ENCODE assay signal across 11 cellular contexts in genomic region chr12:120760349-120761245, GRCh38. TPM values are rescaled to one million over a fixed set of nuclear protein-coding genes. Genes with fewer than 3 reads are reported as not detected.
DNase-seq lines count a peak whose midpoint lies in the region; ATAC-seq and TF ChIP-seq lines count a peak whose summit lies in the region.
"Had no signal": no experiment of that assay in that cellular context is flagged by ENCODE, and none has a peak within 500 bp of the region (broad histone marks: within the 10 kb centered on the region; RNA-seq: fewer than 3 reads in every experiment).

No MANE protein-coding gene starts in this region.

- peaks cover 45% of the 10 kb centered on the region for H3K36me3 Mint-ChIP-seq in stimulated activated memory B cell treated with anti-CD40 and anti-IgM and Interleukin-4, amounts not matched to agents 10 μg/mL and 1 μg/mL and 100 μg/mL, for 72 hours

- no peak for ATAC-seq in stimulated activated memory B cell treated with anti-CD40 and anti-IgM and Interleukin-4, amounts not matched to agents 10 μg/mL and 1 μg/mL and 100 μg/mL, for 72 hours
- no peak for ATAC-seq in GM19452 (IDR thresholded peaks at IDR 0.05; ENCODE audit: unreplicated experiment)

- DNase-seq in DMS79 (lab: John Stamatoyannopoulos, UW) (peak; percentile 52), dorsolateral prefrontal cortex (no peak), GM23248 (no peak), RPMI8226 (no peak)
- DNase-seq: activated CD4-positive, CD25-positive, alpha-beta regulatory T cell; NCI-H1694 had no signal

- H2AFZ ChIP-seq in OCI-LY1 (ENCODE audit: low read length) (no peak overlapping the region), neural cell (ENCODE audit: low read depth, low read length) (no peak overlapping the region), GM23248 (no peak overlapping the region)

- no peak for TF ChIP-seq EP300 in neural cell (conservative IDR thresholded peaks at IDR 0.05; ENCODE audit: poor library complexity, severe bottlenecking)

- no peak for TF ChIP-seq RAD21 in neural cell (conservative IDR thresholded peaks at IDR 0.05)

- H3K9ac ChIP-seq in OCI-LY1 (ENCODE audit: low read length) (no peak overlapping the region), neural cell (ENCODE audit: low read length) (no peak overlapping the region), GM23248 (no peak overlapping the region)

- H3K27ac Mint-ChIP-seq in stimulated activated memory B cell treated with anti-CD40 and anti-IgM and Interleukin-4, amounts not matched to agents 10 μg/mL and 1 μg/mL and 100 μg/mL, for 72 hours: no peak overlapping the region
- H3K27ac Mint-ChIP-seq: HFFc6 had no signal

- no peaks in the 10 kb centered on the region for H3K79me2 ChIP-seq in OCI-LY1 (ENCODE audit: insufficient read depth, low read length)
- H3K79me2 ChIP-seq in neural cell (replicated peaks; ENCODE audit: insufficient read depth, low read length): no peaks in the 10 kb centered on the region
- no peaks in the 10 kb centered on the region for H3K79me2 ChIP-seq in GM23248 (ENCODE audit: insufficient read depth)

- H3K4me1 Mint-ChIP-seq in stimulated activated memory B cell treated with anti-CD40 and anti-IgM and Interleukin-4, amounts not matched to agents 10 μg/mL and 1 μg/mL and 100 μg/mL, for 72 hours: no peaks in the 10 kb centered on the region

- H3K9me2 ChIP-seq in OCI-LY1 (ENCODE audit: low read depth, low read length) (no peaks in the 10 kb centered on the region), neural cell (ENCODE audit: insufficient read depth, low read length) (no peaks in the 10 kb centered on the region), GM23248 (ENCODE audit: insufficient read depth) (no peaks in the 10 kb centered on the region)

- H4K20me1 ChIP-seq in OCI-LY1 (ENCODE audit: insufficient read depth, low read length): no peaks in the 10 kb centered on the region
- no peaks in the 10 kb centered on the region for H4K20me1 ChIP-seq in neural cell (ENCODE audit: insufficient read depth)
- H4K20me1 ChIP-seq in GM23248 (ENCODE audit: insufficient read depth): no peaks in the 10 kb centered on the region

- H3K4me1 ChIP-seq in OCI-LY1 (ENCODE audit: insufficient read depth, low read length, severe bottlenecking): peaks cover 17% of the 10 kb centered on the region
- no peaks in the 10 kb centered on the region for H3K4me1 ChIP-seq in GM23248 (ENCODE audit: insufficient read depth)

- in situ Hi-C loops in GM23248 (cut with MboI): no loop called here

- WGBS in GM23248 (ENCODE audit: low coverage in 1 of 2, low lambda C conversion rate in 2 of 2, missing lambda C conversion rate in 2 of 2), 2 experiments: 94 to 95% methylated on average over 20 of the region's 20 CpGs

- intact Hi-C loops in dorsolateral prefrontal cortex (cut with DNase I): loop anchor here in 1 of 2 donors (5.0 kb wide), 1 partner anchor 142 kb away; the partner anchor contains the start of gene SPPL3

- H3K4me2 ChIP-seq in OCI-LY1 (ENCODE audit: low read length) (no peak overlapping the region), neural cell (ENCODE audit: low read length) (no peak overlapping the region), GM23248 (ENCODE audit: unreplicated experiment) (no peak overlapping the region)

- peak overlapping the region; percentile 11 for H3K27ac ChIP-seq in OCI-LY1 (ENCODE audit: low read depth, low read length, poor library complexity, severe bottlenecking)
- H3K27ac ChIP-seq in dorsolateral prefrontal cortex: peak overlapping the region in 56 of 59 donors; percentile 3 to 87 (median 72)
- no peak overlapping the region for H3K27ac ChIP-seq in neural cell (ENCODE audit: low read length)
- no peak overlapping the region for H3K27ac ChIP-seq in GM23248

- H3K4me3 ChIP-seq in OCI-LY1 (ENCODE audit: low read depth, low read length, poor library complexity, severe bottlenecking) (no peak overlapping the region), dorsolateral prefrontal cortex (no peak overlapping the region), neural cell (ENCODE audit: low read length) (no peak overlapping the region), GM23248 (no peak overlapping the region)

- H3K9me3 ChIP-seq in OCI-LY1 (ENCODE audit: low read length) (0 out of 2 replicates have a peak, but pooled peaks cover under 1% of the 10 kb centered on the region), neural cell (ENCODE audit: low read length) (no peaks in the 10 kb centered on the region), GM23248 (ENCODE audit: low read depth) (no peaks in the 10 kb centered on the region)

- H3K27me3 ChIP-seq in OCI-LY1 (ENCODE audit: insufficient read depth, low read length) (no peaks in the 10 kb centered on the region), dorsolateral prefrontal cortex (no peaks in the 10 kb centered on the region), neural cell (ENCODE audit: insufficient read depth, low read depth, low read length) (no peaks in the 10 kb centered on the region), GM23248 (replicated peaks; ENCODE audit: insufficient read depth) (no peaks in the 10 kb centered on the region)

- peaks cover 37% of the 10 kb centered on the region for H3K36me3 ChIP-seq in OCI-LY1 (ENCODE audit: insufficient read depth, low read length)
- H3K36me3 ChIP-seq in neural cell (ENCODE audit: insufficient read depth, low read length): peaks cover under 1% of the 10 kb centered on the region
- 0 out of 2 replicates have a peak, but pooled peaks cover 3% of the 10 kb centered on the region for H3K36me3 ChIP-seq in GM23248 (ENCODE audit: low read depth)

- no peaks in the 10 kb centered on the region for H3F3A ChIP-seq in OCI-LY1 (ENCODE audit: insufficient read depth, low read length)
- H3F3A ChIP-seq in neural cell (ENCODE audit: insufficient read depth, low read length, poor library complexity, severe bottlenecking): no peaks in the 10 kb centered on the region
- H3F3A ChIP-seq in GM23248 (ENCODE audit: insufficient read depth): no peaks in the 10 kb centered on the region

- no peaks in the 10 kb centered on the region for H3K9me3 Mint-ChIP-seq in stimulated activated memory B cell treated with anti-CD40 and anti-IgM and Interleukin-4, amounts not matched to agents 10 μg/mL and 1 μg/mL and 100 μg/mL, for 72 hours
- H3K9me3 Mint-ChIP-seq: HFFc6 had no signal

- TF ChIP-seq CTCF in OCI-LY1 (IDR thresholded peaks at IDR 0.05; ENCODE audit: low read length) (no peak), dorsolateral prefrontal cortex (IDR thresholded peaks at IDR 0.05 in 54 of 56, conservative IDR thresholded peaks at IDR 0.05 in 2 of 56; ENCODE audit: low read depth in 1 of 56, partially characterized antibody in 56 of 56) (no peak), neural cell (IDR thresholded peaks at IDR 0.05; ENCODE audit: poor library complexity, severe bottlenecking) (no peak)

- H3K27me3 Mint-ChIP-seq in stimulated activated memory B cell treated with anti-CD40 and anti-IgM and Interleukin-4, amounts not matched to agents 10 μg/mL and 1 μg/mL and 100 μg/mL, for 72 hours: no peaks in the 10 kb centered on the region

- no peak overlapping the region for H3K4me3 Mint-ChIP-seq in stimulated activated memory B cell treated with anti-CD40 and anti-IgM and Interleukin-4, amounts not matched to agents 10 μg/mL and 1 μg/mL and 100 μg/mL, for 72 hours
- H3K4me3 Mint-ChIP-seq: HFFc6 had no signal

TF ChIP-seq in neural cell, 6 proteins besides CTCF, POLR2A, EP300 and RAD21:
- TF ChIP-seq MXI1 (conservative IDR thresholded peaks at IDR 0.05; ENCODE audit: poor library complexity, severe bottlenecking) (no peak), POLR2AphosphoS5 (IDR thresholded peaks at IDR 0.05) (peak; percentile 12), REST (IDR thresholded peaks at IDR 0.05; ENCODE audit: borderline replicate concordance) (no peak), TAF1 (IDR thresholded peaks at IDR 0.05; ENCODE audit: low read depth) (no peak), SMC3 (conservative IDR thresholded peaks at IDR 0.05; ENCODE audit: poor library complexity) (no peak), EZH2 (IDR thresholded peaks at IDR 0.05; ENCODE audit: borderline replicate concordance, insufficient read depth, low read length, poor library complexity, severe bottlenecking) (no peak)

RNA-seq across cellular contexts. Expression of gene ACADS, which starts 35.0 kb away (rescaled TPM):
- 10 to 100 TPM in 107 of 120 experiments, 1 to 10 TPM in 13; 6.5 to 27.7 (median 14.2) TPM for total RNA-seq in dorsolateral prefrontal cortex
- polyA plus RNA-seq in neural cell (3.6 and 5.2 TPM in 2 replicates), GM23248 (2016; fragmentation: Nextera tagmentation; extraction: Ambion mirVana) (10.1 and 10.5 TPM in 2 replicates)
- 0.58 and 1.2 TPM in 2 replicates for polyA minus RNA-seq in neural cell
- 14.5 and 20.6 TPM in 2 replicates for total RNA-seq in GM23248 (2014; rRNA removed; shearing (Covaris generic))

RNA-seq across cellular contexts. Expression of gene UNC119B, which starts 50.3 kb away (rescaled TPM):
- 10 to 100 TPM; 19.6 to 43.0 (median 27.2) TPM for total RNA-seq in dorsolateral prefrontal cortex
- polyA plus RNA-seq in neural cell: 17.3 and 20.3 TPM in 2 replicates
- polyA minus RNA-seq in neural cell: 30.7 and 32.0 TPM in 2 replicates
- total RNA-seq in GM23248 (2014; rRNA removed; shearing (Covaris generic)): 17.8 and 22.4 TPM in 2 replicates
- 7.6 TPM in 2 replicates for polyA plus RNA-seq in GM23248 (2016; fragmentation: Nextera tagmentation; extraction: Ambion mirVana)

Comparison
In these comparisons a context has a peak if more than half of its experiments do, and no peak if none do; other contexts are left out.
1. H3K27ac ChIP-seq: peak in OCI-LY1 (single experiment) and dorsolateral prefrontal cortex (56 of 59); none in neural cell (single experiment) and GM23248 (single experiment).